ENCODE assay signal across 12 cellular contexts in genomic region chr17:67942810-67943209, GRCh38. TPM values are rescaled to one million over a fixed set of nuclear protein-coding genes. Genes with fewer than 3 reads are reported as not detected.
DNase-seq lines count a peak whose midpoint lies in the region; ATAC-seq and TF ChIP-seq lines count a peak whose summit lies in the region.
"Had no signal": no experiment of that assay in that cellular context is flagged by ENCODE, and none has a peak within 500 bp of the region (broad histone marks: within the 10 kb centered on the region; RNA-seq: fewer than 3 reads in every experiment).

No MANE protein-coding gene starts in this region.

- H3K27ac ChIP-seq in breast epithelium: no peak overlapping the region
- H3K27ac ChIP-seq in transverse colon: no peak overlapping the region
- no peak overlapping the region for H3K27ac ChIP-seq in substantia nigra (ENCODE audit: low read depth, low read length, poor library complexity, severe bottlenecking)

- H3K9me3 Mint-ChIP-seq in MCF 10A (ENCODE audit: unreplicated experiment): no peaks in the 10 kb centered on the region
- H3K9me3 Mint-ChIP-seq: dendritic cell treated with granulocyte-macrophage colony-stimulating factor and Interleukin-4, amounts not matched to agents 40 ng/mL and 50 ng/mL, for 4 days; naive B cell had no signal

- H3K4me1 ChIP-seq in breast epithelium (no peaks in the 10 kb centered on the region), transverse colon (no peaks in the 10 kb centered on the region)

- CTCF ChIA-PET in MCF 10A (lab: Yijun Ruan, JAX): interaction anchor here (0.6 to 1.6 kb wide), 7 partner anchors 14 to 525 kb away, joined by 3 to 5 read pairs (median 4); no protein-coding TSS in a partner anchor

- no peak overlapping the region for H3K4me3 Mint-ChIP-seq in MCF 10A (ENCODE audit: unreplicated experiment)
- H3K4me3 Mint-ChIP-seq: dendritic cell treated with granulocyte-macrophage colony-stimulating factor and Interleukin-4, amounts not matched to agents 40 ng/mL and 50 ng/mL, for 4 days had no signal

- H3K9me3 ChIP-seq in breast epithelium (no peaks in the 10 kb centered on the region), transverse colon (no peaks in the 10 kb centered on the region)

- H3K4me3 ChIP-seq in breast epithelium (no peak overlapping the region), epithelial cell of esophagus (ENCODE audit: low read length) (no peak overlapping the region), transverse colon (no peak overlapping the region)

- TF ChIP-seq CTCF in MCF 10A (IDR thresholded peaks at IDR 0.05; ENCODE audit: unreplicated experiment) (peak; percentile 6), breast epithelium (IDR thresholded peaks at IDR 0.05) (peak in 1 of 3 donors; percentile 11), epithelial cell of esophagus (IDR thresholded peaks at IDR 0.05; ENCODE audit: insufficient read depth, low read depth, low read length, missing control alignments) (peak; percentile 46), transverse colon (IDR thresholded peaks at IDR 0.05) (peak in 4 of 5 experiments; percentile 9 to 31 (median 24))

- ATAC-seq in activated CD4-positive, CD25-positive, alpha-beta regulatory T cell treated with anti-CD3 and anti-CD28 coated beads, Interleukin-2, amount 50 U/mL, for 24 hours: no peak

- TF ChIP-seq EP300 in transverse colon (IDR thresholded peaks at IDR 0.05; ENCODE audit: low read depth): no peak

- DNase-seq in MCF 10A (ENCODE audit: unreplicated experiment) (peak; percentile 15), breast epithelium (ENCODE audit: low spot score in 2 of 2) (no peak), NCI-H526 treated with DMSO at 0.1 percent for 48 hours (lab: John Stamatoyannopoulos, UW) (peak; percentile 5), epithelial cell of esophagus (ENCODE audit: low read depth) (peak; percentile 4), transverse colon (no peak), substantia nigra (lab: John Stamatoyannopoulos, UW) (no peak), DMS153 (lab: John Stamatoyannopoulos, UW) (no peak)
- DNase-seq: activated CD4-positive, alpha-beta T cell treated with anti-CD3 and anti-CD28 coated beads, Interleukin-2, amount 50 U/mL, for 1 hour; HCEC 1CT; naive B cell had no signal

- H3K27me3 Mint-ChIP-seq in MCF 10A (ENCODE audit: insufficient read depth, unreplicated experiment): no peaks in the 10 kb centered on the region
- H3K27me3 Mint-ChIP-seq: dendritic cell treated with granulocyte-macrophage colony-stimulating factor and Interleukin-4, amounts not matched to agents 40 ng/mL and 50 ng/mL, for 4 days; naive B cell had no signal

- H3K27me3 ChIP-seq in breast epithelium (no peaks in the 10 kb centered on the region), transverse colon (no peaks in the 10 kb centered on the region)

- TF ChIP-seq POLR2A in breast epithelium (IDR thresholded peaks at IDR 0.05): no peak
- TF ChIP-seq POLR2A in transverse colon (IDR thresholded peaks at IDR 0.05): no peak

- H3K36me3 ChIP-seq in breast epithelium (peaks cover 18% of the 10 kb centered on the region), transverse colon (peaks cover 0 to 74% (median 35%) of the 10 kb centered on the region in 4 donors)

- H3K4me1 Mint-ChIP-seq in MCF 10A (ENCODE audit: insufficient read depth, unreplicated experiment): no peaks in the 10 kb centered on the region

- intact Hi-C loops in MCF 10A (cut with micrococcal nuclease) (no loop called here), breast epithelium (cut with DNase I; ENCODE audit: low total_unique reads) (no loop called here), transverse colon (cut with DNase I; ENCODE audit: low total_unique reads) (no loop called here)

- no peak overlapping the region for H3K27ac Mint-ChIP-seq in MCF 10A (ENCODE audit: low read depth, unreplicated experiment)
- H3K27ac Mint-ChIP-seq: dendritic cell treated with granulocyte-macrophage colony-stimulating factor and Interleukin-4, amounts not matched to agents 40 ng/mL and 50 ng/mL, for 4 days had no signal

- POLR2A ChIA-PET in MCF 10A (lab: Yijun Ruan, JAX): interaction anchor here (1.3 kb wide), 1 partner anchor 18 kb away, joined by 4 read pairs; no protein-coding TSS in a partner anchor

- BruUV-seq in MCF 10A (replicated peaks; lab: Mats Ljungman, UMichigan): no TSS peak

- in situ Hi-C loops in transverse colon (cut with MboI; ENCODE audit: low pct_ligation_motif_present in 1 of 4, low pct_unique_long_range_greater_than_20kb in 1 of 4, low sequenced_read_pairs in 3 of 4): no loop called here

- H3K36me3 Mint-ChIP-seq in MCF 10A (ENCODE audit: insufficient read depth, unreplicated experiment): peaks cover 91% of the 10 kb centered on the region

- 82 to 83% methylated on average over 3 of the region's 3 CpGs for WGBS in transverse colon (ENCODE audit: low coverage in 1 of 2), 2 donors

RNA-seq across cellular contexts. Expression of gene C17orf58, which starts 53.5 kb away (rescaled TPM):
- total RNA-seq in MCF 10A (2022) (9.5 and 12.9 TPM in 2 replicates), breast epithelium (10 to 100 TPM in 2 of 3 donors, 1 to 10 TPM in 1; 6.6 to 18.7 (median 12.0) TPM), transverse colon (10 to 100 TPM in 2 of 4 donors, 1 to 10 TPM in 1, under 1 TPM in 1; 0.80 to 19.5 (median 8.1) TPM)

Comparison
In these comparisons a context has a peak if more than half of its experiments do, and no peak if none do; other contexts are left out.
1. DNase-seq: peak in MCF 10A (single experiment), NCI-H526 treated with DMSO at 0.1 percent for 48 hours (single experiment) and epithelial cell of esophagus (single experiment); none in breast epithelium (0 of 2), transverse colon (single experiment), substantia nigra (0 of 49) and DMS153 (single experiment).